ENCODE assay signal across 27 cellular contexts in the genomic region with DNA sequence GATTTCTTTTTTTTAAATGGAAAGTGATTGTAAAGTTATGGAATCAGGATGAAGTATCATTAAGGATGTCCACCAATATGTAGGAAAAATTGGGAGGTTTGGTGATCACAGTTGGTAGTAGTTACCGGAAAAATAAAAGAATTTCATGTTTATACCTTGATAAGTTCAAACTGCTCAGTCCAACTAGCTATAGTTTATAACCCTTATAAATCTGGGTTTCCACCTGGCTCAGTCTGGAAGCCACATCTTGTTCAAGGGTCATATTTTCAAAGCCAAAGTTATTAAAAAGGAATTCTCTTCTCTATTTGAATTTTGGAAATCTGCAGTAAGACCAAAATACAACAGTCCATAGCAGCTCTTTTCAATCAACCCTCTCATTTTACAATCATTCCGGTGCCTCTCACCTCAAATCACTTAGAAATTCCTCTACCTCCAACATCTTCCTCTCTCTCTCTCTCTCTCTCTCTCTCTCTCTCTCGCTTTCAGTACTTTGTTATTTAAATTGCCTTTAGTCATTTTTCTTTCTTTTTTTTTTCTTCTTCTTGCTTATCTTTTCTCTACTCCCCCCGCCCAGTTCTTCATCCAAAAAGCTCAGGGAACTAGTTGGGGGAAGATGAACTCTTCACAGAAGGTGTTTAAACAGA.
"Had no signal": no experiment of that assay in that cellular context is flagged by ENCODE, and none has a peak within 500 bp of the region (broad histone marks: within the 10 kb centered on the region; RNA-seq: fewer than 3 reads in every experiment).

No MANE protein-coding gene starts in this region.

- ATAC-seq: activated CD8-positive, alpha-beta T cell treated with anti-CD3 and anti-CD28 coated beads for 36 hours; activated T-cell treated with anti-CD3 and anti-CD28 coated beads, Interleukin-2, amount 50 U/mL, for 4 hours; activated T-helper 17 cell treated with anti-CD3 and anti-CD28 coated beads, Interleukin-2, amount 50 U/mL, for 72 hours; effector memory CD8-positive, alpha-beta T cell; foreskin keratinocyte; gastrocnemius medialis had no signal

- H3K27ac ChIP-seq: brain microvascular endothelial cell, esophagus muscularis mucosa, foreskin keratinocyte, gastrocnemius medialis had no signal

- H3K27me3 Mint-ChIP-seq: activated naive CD8-positive, alpha-beta T cell had no signal

- H3K36me3 ChIP-seq: brain microvascular endothelial cell, esophagus muscularis mucosa, gastrocnemius medialis had no signal

- H3K4me3 Mint-ChIP-seq: activated CD8-positive, alpha-beta T cell treated with anti-CD3 and anti-CD28 coated beads for 36 hours; activated naive CD8-positive, alpha-beta T cell; activated T-cell treated with anti-CD3 and anti-CD28 coated beads, Interleukin-2, amount 50 U/mL, for 4 hours; activated T-helper 17 cell treated with anti-CD3 and anti-CD28 coated beads, Interleukin-2, amount 50 U/mL, for 72 hours; effector memory CD8-positive, alpha-beta T cell had no signal

- H3K4me1 ChIP-seq: esophagus muscularis mucosa, foreskin keratinocyte, gastrocnemius medialis had no signal

- H3K4me1 Mint-ChIP-seq: activated T-helper 17 cell treated with anti-CD3 and anti-CD28 coated beads, Interleukin-2, amount 50 U/mL, for 72 hours had no signal

- H3K4me3 ChIP-seq: esophagus muscularis mucosa, gastrocnemius medialis had no signal

- H3K27me3 ChIP-seq: brain microvascular endothelial cell, esophagus muscularis mucosa, foreskin keratinocyte, gastrocnemius medialis had no signal

- DNase-seq: activated CD4-positive, alpha-beta T cell treated with anti-CD3 and anti-CD28 coated beads for 48 hours; activated CD4-positive, alpha-beta T cell treated with anti-CD3 and anti-CD28 coated beads, Interleukin-2, amount 50 U/mL, for 1 hour; activated CD4-positive, alpha-beta T cell treated with anti-CD3 and anti-CD28 coated beads, Interleukin-2, amount 50 U/mL, for 48 hours; activated CD8-positive, alpha-beta memory T cell treated with anti-CD3 and anti-CD28 coated beads for 24 hours; activated CD8-positive, alpha-beta T cell treated with anti-CD3 and anti-CD28 coated beads for 36 hours; activated effector memory CD4-positive, alpha-beta T cell treated with Interleukin-2 at 50 U/mL for 16 hours; activated gamma-delta T cell treated with Interleukin-2 at 50 U/mL for 16 hours; activated naive CD4-positive, alpha-beta T cell treated with anti-CD3 and anti-CD28 coated beads, Interleukin-2, amount 50 U/mL, for 16 hours; activated naive CD4-positive, alpha-beta T cell treated with Interleukin-2 at 50 U/mL for 16 hours; activated T-cell treated with anti-CD3 and anti-CD28 coated beads, Interleukin-2, amount 50 U/mL, for 4 hours; amniotic stem cell; anterior cingulate cortex; brain microvascular endothelial cell; caudate nucleus; cortex of kidney; dermis blood vessel endothelial cell; effector CD4-positive, alpha-beta T cell; effector memory CD8-positive, alpha-beta T cell; erythroblast; foreskin keratinocyte; gastrocnemius medialis; T-helper 2 cell had no signal

- H3K9me3 Mint-ChIP-seq: activated CD8-positive, alpha-beta T cell treated with anti-CD3 and anti-CD28 coated beads for 36 hours; activated T-cell treated with anti-CD3 and anti-CD28 coated beads, Interleukin-2, amount 50 U/mL, for 4 hours; activated T-helper 17 cell treated with anti-CD3 and anti-CD28 coated beads, Interleukin-2, amount 50 U/mL, for 72 hours; effector memory CD8-positive, alpha-beta T cell had no signal

- H3K36me3 Mint-ChIP-seq: activated naive CD8-positive, alpha-beta T cell had no signal

- FAIRE-seq: astrocyte, colon had no signal

- H3K27ac Mint-ChIP-seq: activated CD8-positive, alpha-beta T cell treated with anti-CD3 and anti-CD28 coated beads for 36 hours; activated naive CD8-positive, alpha-beta T cell; activated T-helper 17 cell treated with anti-CD3 and anti-CD28 coated beads, Interleukin-2, amount 50 U/mL, for 72 hours; effector memory CD8-positive, alpha-beta T cell had no signal

- H3K9me3 ChIP-seq: esophagus muscularis mucosa, gastrocnemius medialis had no signal
